Comparison of ENCODE assay signal across 8 cellular contexts in the genomic region with DNA sequence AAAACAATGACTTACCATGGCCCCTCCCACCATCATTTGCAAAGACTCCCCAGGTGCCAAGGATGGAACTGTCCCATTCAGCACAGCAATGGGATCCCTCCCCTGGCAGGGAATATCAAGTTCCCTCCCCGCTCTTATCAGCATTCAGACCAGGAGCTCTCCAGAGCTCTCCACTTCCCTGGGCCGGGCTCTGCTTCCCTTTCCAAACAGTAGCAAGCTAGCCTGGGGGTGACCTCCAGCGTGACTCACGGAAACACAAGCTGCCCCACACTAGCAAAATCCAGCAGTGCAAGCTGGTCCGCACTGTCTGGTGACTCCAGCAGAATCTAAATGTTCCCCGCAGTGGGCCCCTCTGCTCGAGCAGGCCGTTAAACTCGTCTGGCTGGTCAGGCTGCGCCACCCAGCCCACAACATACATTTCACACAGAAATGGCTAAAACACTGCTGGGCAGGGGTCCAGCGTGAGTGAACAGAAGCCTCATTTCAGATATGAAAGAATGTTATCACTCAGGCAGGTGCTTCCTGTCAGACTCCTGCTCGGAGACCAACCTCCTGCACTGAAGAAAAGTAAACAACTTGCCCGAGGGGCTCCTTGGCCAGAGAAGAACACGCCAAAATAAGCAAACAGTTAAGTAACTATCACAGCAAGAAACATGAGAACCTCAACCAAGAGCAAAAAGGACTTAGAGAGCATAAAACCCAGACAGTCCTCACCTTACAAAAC. TPM values are rescaled to one million over a fixed set of nuclear protein-coding genes. Genes with fewer than 3 reads are reported as not detected.
DNase-seq lines count a peak whose midpoint lies in the region; ATAC-seq and TF ChIP-seq lines count a peak whose summit lies in the region.

No MANE protein-coding gene starts in this region.

- H3K4me3 Mint-ChIP-seq in CD4-positive, CD25-positive, alpha-beta regulatory T cell, result peak overlapping the region in 1 of 4 donors; percentile 28

- intact Hi-C loops in mucosa of descending colon (cut with DNase I, micrococcal nuclease), result no loop called here

- no peaks in the 10 kb centered on the region for H3K9me3 Mint-ChIP-seq in CD4-positive, CD25-positive, alpha-beta regulatory T cell

- H3K36me3 ChIP-seq in CD4-positive, CD25-positive, alpha-beta regulatory T cell (ENCODE audit: control insufficient read depth, insufficient read depth, low read length), result peaks cover 100% of the 10 kb centered on the region
- H3K36me3 ChIP-seq in mucosa of descending colon (ENCODE audit: low read depth), result peaks cover 12% of the 10 kb centered on the region

- ATAC-seq in CD4-positive, CD25-positive, alpha-beta regulatory T cell (ENCODE audit: low read depth in 2 of 2), result no peak
- ATAC-seq in mucosa of descending colon (peak; percentile 86), HG03469 (IDR thresholded peaks at IDR 0.05; ENCODE audit: unreplicated experiment) (no peak), HG02610 (IDR thresholded peaks at IDR 0.05; ENCODE audit: unreplicated experiment) (no peak), GM21717 (IDR thresholded peaks at IDR 0.05; ENCODE audit: unreplicated experiment) (no peak)

- H3K4me1 ChIP-seq in CD4-positive, CD25-positive, alpha-beta regulatory T cell (ENCODE audit: control insufficient read depth, insufficient read depth, low read length, poor library complexity, severe bottlenecking), result no peaks in the 10 kb centered on the region
- H3K4me1 ChIP-seq in mucosa of descending colon (ENCODE audit: low read depth), result no peaks in the 10 kb centered on the region

- no peak for TF ChIP-seq CTCF in cardiac fibroblast (IDR thresholded peaks at IDR 0.05; ENCODE audit: low read depth, low read length)
- TF ChIP-seq CTCF in mucosa of descending colon (IDR thresholded peaks at IDR 0.05), result no peak

- no peaks in the 10 kb centered on the region for H3K9me3 ChIP-seq in CD4-positive, CD25-positive, alpha-beta regulatory T cell (ENCODE audit: control insufficient read depth in 2 of 2, low read length in 2 of 2)
- H3K9me3 ChIP-seq in mucosa of descending colon, result no peaks in the 10 kb centered on the region

- peak overlapping the region; percentile 39 for H3K27ac ChIP-seq in CD4-positive, CD25-positive, alpha-beta regulatory T cell (ENCODE audit: insufficient read depth, low read length, poor library complexity, severe bottlenecking)

- H3K27ac Mint-ChIP-seq in CD4-positive, CD25-positive, alpha-beta regulatory T cell, result peak overlapping the region; percentile 75 to 84 (median 83)

- no peaks in the 10 kb centered on the region for H3K27me3 Mint-ChIP-seq in CD4-positive, CD25-positive, alpha-beta regulatory T cell

- DNase-seq in CD4-positive, CD25-positive, alpha-beta regulatory T cell, result no peak
- DNase-seq in NCI-H146 (lab: John Stamatoyannopoulos, UW) (peak; percentile 86), cardiac fibroblast (ENCODE audit: low read depth in 2 of 2) (peak; percentile 78 to 92), mucosa of descending colon (peak; percentile 30 to 58 (median 50)), nucleus accumbens (lab: John Stamatoyannopoulos, UW) (no peak)

- peaks cover 84% of the 10 kb centered on the region for H3K36me3 Mint-ChIP-seq in CD4-positive, CD25-positive, alpha-beta regulatory T cell

- no peaks in the 10 kb centered on the region for H3K27me3 ChIP-seq in CD4-positive, CD25-positive, alpha-beta regulatory T cell (ENCODE audit: control insufficient read depth, insufficient read depth, low read length)

- no peak overlapping the region for H3K4me3 ChIP-seq in CD4-positive, CD25-positive, alpha-beta regulatory T cell (ENCODE audit: low read depth, low read length)
- no peak overlapping the region for H3K4me3 ChIP-seq in cardiac fibroblast (replicated peaks in 1 of 2; ENCODE audit: low read depth in 2 of 2, low read length in 2 of 2)
- no peak overlapping the region for H3K4me3 ChIP-seq in mucosa of descending colon

- H3K4me1 Mint-ChIP-seq in CD4-positive, CD25-positive, alpha-beta regulatory T cell, result peaks cover 5 to 49% (median 29%) of the 10 kb centered on the region in 4 donors

RNA-seq across cellular contexts. Expression of a gene that starts 33.9 kb away (rescaled TPM):
- 262 TPM for total RNA-seq in CD4-positive, CD25-positive, alpha-beta regulatory T cell
- 100 to 1,000 TPM; 198 to 331 (median 274) TPM for polyA plus RNA-seq in CD4-positive, CD25-positive, alpha-beta regulatory T cell
- total RNA-seq in mucosa of descending colon, result 10 to 100 TPM; 56.5 to 78.6 (median 74.8) TPM

Comparison
In these comparisons a context has a peak if more than half of its experiments do, and no peak if none do; other contexts are left out.
1. DNase-seq: peak in NCI-H146 (single experiment), cardiac fibroblast (2 of 2) and mucosa of descending colon (3 of 3); none in CD4-positive, CD25-positive, alpha-beta regulatory T cell (0 of 3) and nucleus accumbens (0 of 56).